1 cellular context compared by ENCODE assay signal in genomic region chr2:48607307-48608014, GRCh38.
A peak's percentile ranks its signal among the peaks of the same experiment; 100 is the strongest.
TF ChIP-seq lines count a peak whose summit lies in the region.

No MANE protein-coding gene starts in this region.

TF ChIP-seq in K562, 482 proteins besides CTCF, POLR2A, EP300 and RAD21 (continued from another document and continues in another):
- TF ChIP-seq ZBTB8A (IDR thresholded peaks at IDR 0.05; ENCODE audit: partially characterized antibody) (no peak), VEZF1 (CRISPR knock-in tag; IDR thresholded peaks at IDR 0.05) (peak; percentile 81), TAF15 (IDR thresholded peaks at IDR 0.05; ENCODE audit: low read depth, low read length) (no peak), ZNF23 (CRISPR knock-in tag; IDR thresholded peaks at IDR 0.05) (no peak), ZNF668 (CRISPR knock-in tag; IDR thresholded peaks at IDR 0.05) (no peak), RFX5 (IDR thresholded peaks at IDR 0.05; ENCODE audit: low read depth, low read length) (no peak), FOXJ2 (tag; IDR thresholded peaks at IDR 0.05) (no peak), ZNF766 (CRISPR knock-in tag; conservative IDR thresholded peaks at IDR 0.05) (no peak), SMAD4 (CRISPR knock-in tag; conservative IDR thresholded peaks at IDR 0.05) (no peak), ZNF318 (IDR thresholded peaks at IDR 0.05; ENCODE audit: borderline replicate concordance in 1 of 2, low read depth in 1 of 2) (no peak), CLOCK (CRISPR knock-in tag; IDR thresholded peaks at IDR 0.05; ENCODE audit: borderline replicate concordance) (no peak), GTF3C2 (IDR thresholded peaks at IDR 0.05; ENCODE audit: borderline replicate concordance, extremely low read depth, insufficient read length) (no peak), TAL1 (IDR thresholded peaks at IDR 0.05) (peak; percentile 53; the same call in 1 of the 2 replicates), KAT8 (IDR thresholded peaks at IDR 0.05; ENCODE audit: low read depth) (no peak), ZNF347 (CRISPR knock-in tag; IDR thresholded peaks at IDR 0.05; ENCODE audit: low read depth) (no peak), SUPT5H (IDR thresholded peaks at IDR 0.05) (no peak), ERF (CRISPR knock-in tag; IDR thresholded peaks at IDR 0.05) (no peak), TAF9B (IDR thresholded peaks at IDR 0.05; ENCODE audit: partially characterized antibody) (peak; percentile 29), NR1H2 (CRISPR knock-in tag; IDR thresholded peaks at IDR 0.05) (no peak), RBM17 (IDR thresholded peaks at IDR 0.05; ENCODE audit: borderline replicate concordance, low read depth, low read length) (no peak), KHSRP (IDR thresholded peaks at IDR 0.05) (no peak), ZKSCAN3 (CRISPR knock-in tag; IDR thresholded peaks at IDR 0.05) (no peak), ATF7 (IDR thresholded peaks at IDR 0.05) (no peak), GABPB2 (CRISPR knock-in tag; conservative IDR thresholded peaks at IDR 0.05) (no peak), XRCC5 (IDR thresholded peaks at IDR 0.05; ENCODE audit: low read depth, low read length) (no peak), FOXP4 (CRISPR knock-in tag; IDR thresholded peaks at IDR 0.05; ENCODE audit: borderline replicate concordance) (no peak), NR0B1 (IDR thresholded peaks at IDR 0.05; ENCODE audit: partially characterized antibody) (no peak), ZNF407 (IDR thresholded peaks at IDR 0.05; ENCODE audit: low read depth) (no peak)
